Comparison of ENCODE assay signal across 28 cellular contexts in the genomic region with DNA sequence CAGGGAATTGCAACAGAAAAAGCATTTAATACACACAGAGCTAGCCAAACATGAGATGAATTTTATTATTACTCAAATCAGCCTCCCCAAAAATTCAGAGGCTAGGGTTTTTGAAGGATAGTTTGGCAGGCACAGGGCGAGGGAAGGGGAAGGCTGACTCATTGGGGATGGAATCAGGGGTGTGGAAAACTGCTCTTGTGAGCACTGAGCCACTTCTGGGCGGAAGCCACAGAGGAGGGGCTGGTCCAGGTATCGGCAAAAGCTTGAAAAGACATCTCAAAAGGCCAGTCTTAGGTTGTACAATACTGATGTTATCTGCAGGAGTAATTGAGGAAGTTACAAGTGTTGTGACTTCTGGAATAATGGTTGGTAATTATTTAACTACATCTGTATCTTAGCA.
DNase-seq lines count a peak whose midpoint lies in the region; ATAC-seq and TF ChIP-seq lines count a peak whose summit lies in the region.
"Had no signal": no experiment of that assay in that cellular context is flagged by ENCODE, and none has a peak within 500 bp of the region (broad histone marks: within the 10 kb centered on the region; RNA-seq: fewer than 3 reads in every experiment).

No MANE protein-coding gene starts in this region.

- H3K36me3 ChIP-seq in RWPE2 (ENCODE audit: low read depth) (no peaks in the 10 kb centered on the region), mesendoderm (ENCODE audit: control insufficient read depth, insufficient read depth, low read length) (no peaks in the 10 kb centered on the region)
- H3K36me3 ChIP-seq: BLaER1 had no signal

- H3K4me3 ChIP-seq in RWPE2 (ENCODE audit: severe bottlenecking) (no peak overlapping the region), fibroblast of mammary gland (ENCODE audit: control insufficient read depth, low read depth, low read length) (no peak overlapping the region), mesendoderm (ENCODE audit: low read length) (no peak overlapping the region)
- H3K4me3 ChIP-seq: BLaER1, lung had no signal

- ATAC-seq in RWPE2 (ENCODE audit: low read depth): peak; percentile 44; the same call in 1 of the 3 replicates
- ATAC-seq in T-cell (replicated peaks in 1 of 4): no peak
- no peak for ATAC-seq in HG02870 (IDR thresholded peaks at IDR 0.05; ENCODE audit: unreplicated experiment)
- ATAC-seq: activated naive CD4-positive, alpha-beta T cell treated with anti-CD3 and anti-CD28 coated beads, Interleukin-2, amount 50 U/mL, for 72 hours; stimulated activated memory B cell treated with anti-CD40 and anti-IgM and Interleukin-4, amounts not matched to agents 10 μg/mL and 1 μg/mL and 100 μg/mL, for 72 hours had no signal

- H3K27me3 Mint-ChIP-seq in T-cell: peaks cover 3% of the 10 kb centered on the region in 2 donors

- no peaks in the 10 kb centered on the region for H3K4me1 Mint-ChIP-seq in T-cell
- H3K4me1 Mint-ChIP-seq: stimulated activated memory B cell treated with anti-CD40 and anti-IgM and Interleukin-4, amounts not matched to agents 10 μg/mL and 1 μg/mL and 100 μg/mL, for 72 hours had no signal

- DNase-seq in HT-29 (ENCODE audit: low spot score): peak; percentile 16
- no peak for DNase-seq in RWPE2 (ENCODE audit: low spot score)
- peak; percentile 22 for DNase-seq in fibroblast of mammary gland (ENCODE audit: low read depth)
- DNase-seq in mesendoderm: no peak
- no peak for DNase-seq in T-cell
- no peak for DNase-seq in UCSD-AML1 (lab: John Stamatoyannopoulos, UW; ENCODE audit: unreplicated experiment)
- DNase-seq: activated CD4-positive, alpha-beta T cell treated with anti-CD3 and anti-CD28 coated beads for 48 hours; activated effector memory CD4-positive, alpha-beta T cell treated with Interleukin-2 at 50 U/mL for 16 hours; activated T-cell treated with anti-CD3 and anti-CD28 coated beads, Interleukin-2, amount 50 U/mL, for 1 hour; amygdala; effector CD4-positive, alpha-beta T cell; H7; kidney glomerular epithelial cell; NCI-H1092 treated with DMSO at 0.1 percent for 48 hours; NCI-H187; NCI-H2171; NCI-H82; nephron progenitor cell; substantia nigra had no signal

- no peak for TF ChIP-seq CTCF in RWPE2 (IDR thresholded peaks at IDR 0.05; ENCODE audit: poor library complexity, severe bottlenecking)
- no peak for TF ChIP-seq CTCF in fibroblast of mammary gland (conservative IDR thresholded peaks at IDR 0.05; ENCODE audit: control insufficient read depth, insufficient read depth, low read depth, low read length)

- H3K36me3 Mint-ChIP-seq in T-cell: no peaks in the 10 kb centered on the region
- H3K36me3 Mint-ChIP-seq: activated naive CD4-positive, alpha-beta T cell treated with anti-CD3 and anti-CD28 coated beads, Interleukin-2, amount 50 U/mL, for 72 hours; IgD-negative memory B cell; stimulated activated memory B cell treated with anti-CD40 and anti-IgM and Interleukin-4, amounts not matched to agents 10 μg/mL and 1 μg/mL and 100 μg/mL, for 72 hours; type B pancreatic cell had no signal

- no peak overlapping the region for H3K23ac ChIP-seq in mesendoderm (ENCODE audit: low read length)

- peak overlapping the region; percentile 65 for H2BK5ac ChIP-seq in mesendoderm (ENCODE audit: low read length)

- WGBS in mesendoderm (ENCODE audit: extremely low coverage, insufficient coverage, low lambda C conversion rate): no CpG with 5 or more reads among the region's 3 CpGs

- peaks cover 2% of the 10 kb centered on the region for H3K79me1 ChIP-seq in mesendoderm (ENCODE audit: low read length)

- peak overlapping the region; percentile 74 for H3K4ac ChIP-seq in mesendoderm (ENCODE audit: low read depth, low read length)

- no peak overlapping the region for H3K4me3 Mint-ChIP-seq in T-cell
- H3K4me3 Mint-ChIP-seq: IgD-negative memory B cell; nephron progenitor cell; stimulated activated memory B cell treated with anti-CD40 and anti-IgM and Interleukin-4, amounts not matched to agents 10 μg/mL and 1 μg/mL and 100 μg/mL, for 72 hours; T-helper 2 cell treated with Interferon-gamma antibody and Interleukin-4, amounts not matched to agents 5 μg/mL and 100 μg/mL, for 36 hours; type B pancreatic cell had no signal

- no peaks in the 10 kb centered on the region for H3K9me3 Mint-ChIP-seq in T-cell
- H3K9me3 Mint-ChIP-seq: activated naive CD4-positive, alpha-beta T cell treated with anti-CD3 and anti-CD28 coated beads, Interleukin-2, amount 50 U/mL, for 72 hours; IgD-negative memory B cell; stimulated activated memory B cell treated with anti-CD40 and anti-IgM and Interleukin-4, amounts not matched to agents 10 μg/mL and 1 μg/mL and 100 μg/mL, for 72 hours; T-helper 2 cell treated with Interferon-gamma antibody and Interleukin-4, amounts not matched to agents 5 μg/mL and 100 μg/mL, for 36 hours had no signal

- no peak overlapping the region for H4K5ac ChIP-seq in mesendoderm (ENCODE audit: low read length)

- no peaks in the 10 kb centered on the region for H3K9me3 ChIP-seq in RWPE2 (ENCODE audit: severe bottlenecking)
- H3K9me3 ChIP-seq: BLaER1 had no signal

- no peak overlapping the region for H4K8ac ChIP-seq in mesendoderm (ENCODE audit: low read depth, low read length)

- H3K4me1 ChIP-seq in RWPE2 (ENCODE audit: insufficient read depth, poor library complexity, severe bottlenecking): no peaks in the 10 kb centered on the region
- H3K4me1 ChIP-seq in mesendoderm (ENCODE audit: control insufficient read depth, low read depth, low read length): peaks cover 27% of the 10 kb centered on the region

- H3K4me2 ChIP-seq in mesendoderm (ENCODE audit: low read length): no peak overlapping the region
- H3K4me2 ChIP-seq: BLaER1 had no signal

- peak overlapping the region; percentile 70 for H3K56ac ChIP-seq in mesendoderm (ENCODE audit: low read length)

- H3K79me2 ChIP-seq in mesendoderm (ENCODE audit: control insufficient read depth, insufficient read depth, low read length): peaks cover 7% of the 10 kb centered on the region

- POLR2A ChIA-PET in T-cell (lab: Charles Lee): no interaction called here

- no peak overlapping the region for H2BK120ac ChIP-seq in mesendoderm (ENCODE audit: low read depth, low read length)

- CTCF ChIA-PET in T-cell (lab: Charles Lee): no interaction called here

- H3K18ac ChIP-seq in mesendoderm (ENCODE audit: low read length): peak overlapping the region; percentile 85

- peak overlapping the region; percentile 65 for H2BK15ac ChIP-seq in mesendoderm (replicated peaks; ENCODE audit: low read depth)

- no peak overlapping the region for H3K27ac Mint-ChIP-seq in T-cell
- H3K27ac Mint-ChIP-seq: activated naive CD4-positive, alpha-beta T cell treated with anti-CD3 and anti-CD28 coated beads, Interleukin-2, amount 50 U/mL, for 72 hours; IgD-negative memory B cell; nephron progenitor cell; stimulated activated memory B cell treated with anti-CD40 and anti-IgM and Interleukin-4, amounts not matched to agents 10 μg/mL and 1 μg/mL and 100 μg/mL, for 72 hours; T-helper 2 cell treated with Interferon-gamma antibody and Interleukin-4, amounts not matched to agents 5 μg/mL and 100 μg/mL, for 36 hours; type B pancreatic cell had no signal

- H3K9ac ChIP-seq in mesendoderm (ENCODE audit: low read length): peak overlapping the region; percentile 27
- H3K9ac ChIP-seq: BLaER1 had no signal

- H2AK5ac ChIP-seq in mesendoderm (ENCODE audit: low read length): peak overlapping the region; percentile 59

- H3K27me3 ChIP-seq in RWPE2 (ENCODE audit: insufficient read depth, poor library complexity, severe bottlenecking) (no peaks in the 10 kb centered on the region), mesendoderm (ENCODE audit: insufficient read depth, low read length, poor library complexity) (no peaks in the 10 kb centered on the region)
- H3K27me3 ChIP-seq: BLaER1 had no signal

- H3K27ac ChIP-seq in RWPE2 (ENCODE audit: poor library complexity, severe bottlenecking) (no peak overlapping the region), mesendoderm (ENCODE audit: low read depth, low read length) (no peak overlapping the region)
- H3K27ac ChIP-seq: BLaER1, epithelial cell of prostate had no signal

Comparison
In these comparisons a context has a peak if more than half of its experiments do, and no peak if none do; other contexts are left out.
1. DNase-seq: peak in HT-29 (single experiment) and fibroblast of mammary gland (single experiment); none in RWPE2 (single experiment), mesendoderm (single experiment), T-cell (0 of 34) and UCSD-AML1 (single experiment).